11 cellular contexts compared by ENCODE assay signal in genomic region chr9:136568288-136569081, GRCh38. TPM values are rescaled to one million over a fixed set of nuclear protein-coding genes. Genes with fewer than 3 reads are reported as not detected.
DNase-seq lines count a peak whose midpoint lies in the region; ATAC-seq and TF ChIP-seq lines count a peak whose summit lies in the region.
"Had no signal": no experiment of that assay in that cellular context is flagged by ENCODE, and none has a peak within 500 bp of the region (broad histone marks: within the 10 kb centered on the region; RNA-seq: fewer than 3 reads in every experiment).

No MANE protein-coding gene starts in this region.

- H3K4me1 Mint-ChIP-seq in nephron progenitor cell = peaks cover 80% of the 10 kb centered on the region
- H3K4me1 Mint-ChIP-seq in Calu3 (ENCODE audit: low read depth, unreplicated experiment) = peaks cover 18% of the 10 kb centered on the region
- H3K4me1 Mint-ChIP-seq in activated T-helper 17 cell treated with anti-CD3 and anti-CD28 coated beads, Interleukin-2, amount 50 U/mL, for 72 hours = peaks cover 7% of the 10 kb centered on the region
- H3K4me1 Mint-ChIP-seq in activated CD8-positive, alpha-beta T cell treated with anti-CD3 and anti-CD28 coated beads for 36 hours (ENCODE audit: low read depth) = no peaks in the 10 kb centered on the region
- H3K4me1 Mint-ChIP-seq: activated naive CD8-positive, alpha-beta T cell treated with anti-CD3 and anti-CD28 coated beads for 36 hours had no signal

- ATAC-seq in Right ventricle myocardium inferior (no peak), Right ventricle myocardium superior (ENCODE audit: poor library complexity) (peak; percentile 26)
- ATAC-seq in activated T-helper 17 cell treated with anti-CD3 and anti-CD28 coated beads, Interleukin-2, amount 50 U/mL, for 72 hours (replicated peaks) = no peak
- no peak for ATAC-seq in activated CD8-positive, alpha-beta T cell treated with anti-CD3 and anti-CD28 coated beads for 36 hours

- TF ChIP-seq CTCF in nephron progenitor cell (IDR thresholded peaks at IDR 0.05) (no peak), Calu3 (IDR thresholded peaks at IDR 0.05; ENCODE audit: unreplicated experiment) (no peak)
- no peak for TF ChIP-seq CTCF in activated CD8-positive, alpha-beta T cell treated with anti-CD3 and anti-CD28 coated beads for 36 hours (IDR thresholded peaks at IDR 0.05)

- H3K36me3 Mint-ChIP-seq in nephron progenitor cell (ENCODE audit: low read depth) = no peaks in the 10 kb centered on the region
- no peaks in the 10 kb centered on the region for H3K36me3 Mint-ChIP-seq in Calu3 (ENCODE audit: insufficient read depth, unreplicated experiment)
- no peaks in the 10 kb centered on the region for H3K36me3 Mint-ChIP-seq in activated T-helper 17 cell treated with anti-CD3 and anti-CD28 coated beads, Interleukin-2, amount 50 U/mL, for 72 hours (ENCODE audit: low read depth)
- H3K36me3 Mint-ChIP-seq in activated CD8-positive, alpha-beta T cell treated with anti-CD3 and anti-CD28 coated beads for 36 hours (ENCODE audit: low read depth) = no peaks in the 10 kb centered on the region
- H3K36me3 Mint-ChIP-seq: activated naive CD8-positive, alpha-beta T cell treated with anti-CD3 and anti-CD28 coated beads for 36 hours had no signal

- intact Hi-C loops in Right ventricle myocardium inferior (cut with DNase I) (no loop called here), cardiac septum (cut with DNase I) (no loop called here), Right ventricle myocardium superior (cut with DNase I) (no loop called here), Calu3 (cut with micrococcal nuclease; ENCODE audit: unreplicated experiment) (no loop called here)
- intact Hi-C loops in activated CD8-positive, alpha-beta T cell treated with anti-CD3 and anti-CD28 coated beads for 36 hours (cut with micrococcal nuclease) = no loop called here

- H3K9me3 Mint-ChIP-seq in nephron progenitor cell (no peaks in the 10 kb centered on the region), Calu3 (ENCODE audit: low read depth, unreplicated experiment) (no peaks in the 10 kb centered on the region)
- H3K9me3 Mint-ChIP-seq in activated T-helper 17 cell treated with anti-CD3 and anti-CD28 coated beads, Interleukin-2, amount 50 U/mL, for 72 hours = peaks cover 3% of the 10 kb centered on the region
- no peaks in the 10 kb centered on the region for H3K9me3 Mint-ChIP-seq in activated CD8-positive, alpha-beta T cell treated with anti-CD3 and anti-CD28 coated beads for 36 hours
- H3K9me3 Mint-ChIP-seq: activated naive CD8-positive, alpha-beta T cell treated with anti-CD3 and anti-CD28 coated beads for 36 hours; stimulated activated naive CD8-positive, alpha-beta T cell treated with anti-CD3 and anti-CD28 coated beads, Interleukin-15, Interleukin-2, amounts not matched to agents 100 ng/mL and 50 ng/mL, for 24 hours had no signal

- H3K4me3 Mint-ChIP-seq in nephron progenitor cell (no peak overlapping the region), Calu3 (ENCODE audit: low read depth, unreplicated experiment) (no peak overlapping the region)
- H3K4me3 Mint-ChIP-seq in activated T-helper 17 cell treated with anti-CD3 and anti-CD28 coated beads, Interleukin-2, amount 50 U/mL, for 72 hours = no peak overlapping the region
- no peak overlapping the region for H3K4me3 Mint-ChIP-seq in activated CD8-positive, alpha-beta T cell treated with anti-CD3 and anti-CD28 coated beads for 36 hours
- H3K4me3 Mint-ChIP-seq: activated naive CD8-positive, alpha-beta T cell treated with anti-CD3 and anti-CD28 coated beads for 36 hours; stimulated activated naive CD8-positive, alpha-beta T cell treated with anti-CD3 and anti-CD28 coated beads, Interleukin-15, Interleukin-2, amounts not matched to agents 100 ng/mL and 50 ng/mL, for 24 hours had no signal

- H3K27me3 Mint-ChIP-seq in nephron progenitor cell (ENCODE audit: low read depth, poor library complexity) (peaks cover 7% of the 10 kb centered on the region), Calu3 (ENCODE audit: unreplicated experiment) (no peaks in the 10 kb centered on the region)
- no peaks in the 10 kb centered on the region for H3K27me3 Mint-ChIP-seq in activated T-helper 17 cell treated with anti-CD3 and anti-CD28 coated beads, Interleukin-2, amount 50 U/mL, for 72 hours
- no peaks in the 10 kb centered on the region for H3K27me3 Mint-ChIP-seq in activated CD8-positive, alpha-beta T cell treated with anti-CD3 and anti-CD28 coated beads for 36 hours
- H3K27me3 Mint-ChIP-seq: activated naive CD8-positive, alpha-beta T cell treated with anti-CD3 and anti-CD28 coated beads for 36 hours; stimulated activated naive CD8-positive, alpha-beta T cell treated with anti-CD3 and anti-CD28 coated beads, Interleukin-15, Interleukin-2, amounts not matched to agents 100 ng/mL and 50 ng/mL, for 24 hours had no signal

- CTCF ChIA-PET in Calu3 (lab: Charles Lee) = no interaction called here
- CTCF ChIA-PET in activated CD8-positive, alpha-beta T cell treated with anti-CD3 and anti-CD28 coated beads for 36 hours (lab: Charles Lee) = no interaction called here

- POLR2A ChIA-PET in activated CD8-positive, alpha-beta T cell treated with anti-CD3 and anti-CD28 coated beads for 36 hours (lab: Charles Lee) = no interaction called here

- BruUV-seq in Calu3 (replicated peaks; lab: Mats Ljungman, UMichigan) = no TSS peak

- DNase-seq in Right ventricle myocardium inferior (ENCODE audit: missing footprints) (peak; percentile 71), cardiac septum (ENCODE audit: low spot score) (no peak), Right ventricle myocardium superior (peak; percentile 75), nephron progenitor cell (peak; percentile 3), Calu3 (no peak), NCI-H446 treated with DMSO at 0.1 percent for 48 hours (lab: John Stamatoyannopoulos, UW) (no peak)
- DNase-seq in activated CD8-positive, alpha-beta T cell treated with anti-CD3 and anti-CD28 coated beads for 36 hours = no peak
- DNase-seq: activated naive CD8-positive, alpha-beta T cell treated with anti-CD3 and anti-CD28 coated beads for 36 hours; NCI-H2171 had no signal

- H3K27ac Mint-ChIP-seq in nephron progenitor cell (peak overlapping the region; percentile 71), Calu3 (ENCODE audit: unreplicated experiment) (no peak overlapping the region)
- no peak overlapping the region for H3K27ac Mint-ChIP-seq in activated T-helper 17 cell treated with anti-CD3 and anti-CD28 coated beads, Interleukin-2, amount 50 U/mL, for 72 hours
- H3K27ac Mint-ChIP-seq in activated CD8-positive, alpha-beta T cell treated with anti-CD3 and anti-CD28 coated beads for 36 hours = no peak overlapping the region
- H3K27ac Mint-ChIP-seq: activated naive CD8-positive, alpha-beta T cell treated with anti-CD3 and anti-CD28 coated beads for 36 hours had no signal

RNA-seq across cellular contexts. Expression of gene NOTCH1, which starts 22.6 kb away (rescaled TPM):
- total RNA-seq in Right ventricle myocardium inferior = 18.7 TPM
- total RNA-seq in cardiac septum = 29.7 TPM
- 16.8 TPM for total RNA-seq in Right ventricle myocardium superior
- 11.7 and 17.7 TPM in 2 replicates for total RNA-seq in Calu3 (2022)
- total RNA-seq in activated T-helper 17 cell treated with anti-CD3 and anti-CD28 coated beads, Interleukin-2, amount 50 U/mL, for 72 hours = 10 to 100 TPM; 63.8 to 65.9 TPM
- 10 to 100 TPM; 45.7 to 47.6 TPM for total RNA-seq in activated CD8-positive, alpha-beta T cell treated with anti-CD3 and anti-CD28 coated beads for 36 hours

Comparison
In these comparisons a context has a peak if more than half of its experiments do, and no peak if none do; other contexts are left out.
1. DNase-seq: peak in Right ventricle myocardium inferior (single experiment), Right ventricle myocardium superior (single experiment) and nephron progenitor cell (single experiment); none in cardiac septum (single experiment), Calu3 (single experiment), NCI-H446 treated with DMSO at 0.1 percent for 48 hours (single experiment) and activated CD8-positive, alpha-beta T cell treated with anti-CD3 and anti-CD28 coated beads for 36 hours (single experiment).